21 cellular contexts compared by ENCODE assay signal in genomic region chr1:31839662-31840343, GRCh38. TPM values are rescaled to one million over a fixed set of nuclear protein-coding genes. Genes with fewer than 3 reads are reported as not detected.
DNase-seq lines count a peak whose midpoint lies in the region; FAIRE-seq and TF ChIP-seq lines count a peak whose summit lies in the region.
"Had no signal": no experiment of that assay in that cellular context is flagged by ENCODE, and none has a peak within 500 bp of the region (broad histone marks: within the 10 kb centered on the region; RNA-seq: fewer than 3 reads in every experiment).

No MANE protein-coding gene starts in this region.

- intact Hi-C loops in ascending aorta (cut with DNase I) = loop anchor here (5.0 kb wide), 1 partner anchor 77 kb away; no protein-coding TSS in a partner anchor

- H3K27me3 Mint-ChIP-seq in astrocyte (ENCODE audit: low read depth, unreplicated experiment) = peaks cover 14% of the 10 kb centered on the region
- H3K27me3 Mint-ChIP-seq in endodermal cell (ENCODE audit: insufficient read depth) = peaks cover 7% of the 10 kb centered on the region
- H3K27me3 Mint-ChIP-seq: CD8-positive, alpha-beta memory T cell had no signal

- H3K36me3 ChIP-seq in astrocyte (ENCODE audit: insufficient read depth, low read length) = no peaks in the 10 kb centered on the region
- no peaks in the 10 kb centered on the region for H3K36me3 ChIP-seq in endodermal cell (ENCODE audit: control insufficient read depth, insufficient read depth, low read length)
- H3K36me3 ChIP-seq in ascending aorta = no peaks in the 10 kb centered on the region

- H3K9ac ChIP-seq in astrocyte (ENCODE audit: low read length) (no peak overlapping the region), endodermal cell (ENCODE audit: extremely low read depth, low read length, poor library complexity, severe bottlenecking) (no peak overlapping the region)

- WGBS in endodermal cell (ENCODE audit: insufficient coverage in 1 of 2, insufficient read length in 1 of 2), 2 experiments = 92 to 100% methylated on average over 1 to 6 of the region's 6 CpGs

- H3K4me3 ChIP-seq in astrocyte (ENCODE audit: insufficient read depth, low read depth, low read length) (no peak overlapping the region), endodermal cell (ENCODE audit: low read length) (no peak overlapping the region), ascending aorta (no peak overlapping the region)

- H3K9me3 ChIP-seq in astrocyte (ENCODE audit: insufficient read depth, low read depth, low read length) (no peaks in the 10 kb centered on the region), endodermal cell (ENCODE audit: control insufficient read depth, low read length) (no peaks in the 10 kb centered on the region), ascending aorta (no peaks in the 10 kb centered on the region)

- peaks cover 4% of the 10 kb centered on the region for H3K4me1 Mint-ChIP-seq in astrocyte (ENCODE audit: low read depth, unreplicated experiment)
- H3K4me1 Mint-ChIP-seq in endodermal cell = no peaks in the 10 kb centered on the region

- H3K27ac Mint-ChIP-seq in astrocyte (ENCODE audit: unreplicated experiment) (no peak overlapping the region), endodermal cell (no peak overlapping the region)
- H3K27ac Mint-ChIP-seq: CD8-positive, alpha-beta memory T cell had no signal

- H3K4me1 ChIP-seq in astrocyte (ENCODE audit: insufficient read depth, low read length) = no peaks in the 10 kb centered on the region
- H3K4me1 ChIP-seq in endodermal cell (ENCODE audit: control insufficient read depth, insufficient read depth, low read length) = no peaks in the 10 kb centered on the region
- peaks cover 0 to 4% of the 10 kb centered on the region in 2 donors for H3K4me1 ChIP-seq in ascending aorta

- H3K9me3 Mint-ChIP-seq in astrocyte (ENCODE audit: unreplicated experiment) (no peaks in the 10 kb centered on the region), endodermal cell (no peaks in the 10 kb centered on the region)
- H3K9me3 Mint-ChIP-seq: CD8-positive, alpha-beta memory T cell had no signal

- no peak overlapping the region for H3K4me2 ChIP-seq in astrocyte (ENCODE audit: low read length)

- H4K20me1 ChIP-seq in astrocyte (ENCODE audit: insufficient read depth, low read length) = no peaks in the 10 kb centered on the region

- H3K79me2 ChIP-seq in astrocyte (ENCODE audit: insufficient read depth, low read length) = no peaks in the 10 kb centered on the region

- H3K4me3 Mint-ChIP-seq in astrocyte (ENCODE audit: unreplicated experiment) (no peak overlapping the region), endodermal cell (no peak overlapping the region)

- TF ChIP-seq CTCF in astrocyte (IDR thresholded peaks at IDR 0.05; ENCODE audit: insufficient read depth, low read depth, low read length) (no peak), endodermal cell (conservative IDR thresholded peaks at IDR 0.05) (no peak), ascending aorta (IDR thresholded peaks at IDR 0.05) (no peak)

- DNase-seq in astrocyte (ENCODE audit: low read depth) (peak; percentile 18), endodermal cell (peak; percentile 3), mesenteric fat pad (ENCODE audit: low spot score) (peak; percentile 22), superior temporal gyrus (ENCODE audit: extremely low spot score) (peak; percentile 73), ascending aorta (ENCODE audit: low spot score in 2 of 2) (no peak), NCI-H187 (lab: John Stamatoyannopoulos, UW) (no peak)
- DNase-seq in activated CD4-positive, alpha-beta T cell treated with anti-CD3 and anti-CD28 coated beads, Interleukin-2, amount 50 U/mL, for 4 hours = no peak
- DNase-seq: C1 segment of cervical spinal cord; CD8-positive, alpha-beta memory T cell; KBM-7; NCI-H1105 treated with DMSO at 0.1 percent for 48 hours; NCI-H1694; NCI-H2227 treated with DMSO at 0.1 percent for 48 hours; NCI-H510A treated with DMSO at 0.1 percent for 48 hours; NCI-H82; PC-3; SIG-M5 had no signal

- no peaks in the 10 kb centered on the region for H3K27me3 ChIP-seq in astrocyte (ENCODE audit: insufficient read depth, low read length)
- no peaks in the 10 kb centered on the region for H3K27me3 ChIP-seq in endodermal cell (ENCODE audit: control insufficient read depth, insufficient read depth, low read length, poor library complexity, severe bottlenecking)
- no peaks in the 10 kb centered on the region for H3K27me3 ChIP-seq in ascending aorta

- H3K27ac ChIP-seq in astrocyte (ENCODE audit: low read depth, low read length) (no peak overlapping the region), endodermal cell (ENCODE audit: low read depth, low read length) (no peak overlapping the region), ascending aorta (no peak overlapping the region)
- H3K27ac ChIP-seq: RWPE1 had no signal

- H3K36me3 Mint-ChIP-seq in astrocyte (ENCODE audit: low read depth, unreplicated experiment) (no peaks in the 10 kb centered on the region), endodermal cell (ENCODE audit: low read depth) (no peaks in the 10 kb centered on the region)
- H3K36me3 Mint-ChIP-seq: CD8-positive, alpha-beta memory T cell had no signal

- no peak for FAIRE-seq in astrocyte (lab: Jason Lieb, UNC)
- FAIRE-seq: D721Med, GM12892, H54 had no signal

- H2AFZ ChIP-seq in astrocyte (ENCODE audit: low read depth, low read length) = no peak overlapping the region

RNA-seq across cellular contexts. Expression of gene SPOCD1, which starts 24.0 kb away (rescaled TPM):
- 27.8 and 28.0 TPM in 2 replicates for total RNA-seq in astrocyte
- 1 to 10 TPM; 2.0 to 3.1 TPM for total RNA-seq in endodermal cell
- polyA plus RNA-seq in endodermal cell (2013, experiment 1 of 2) = 1.00 TPM
- polyA plus RNA-seq in endodermal cell (2013, experiment 2 of 2) = 1.4 TPM
- total RNA-seq in mesenteric fat pad = 9.5 TPM
- 30.7 TPM for total RNA-seq in ascending aorta
- polyA plus RNA-seq: CD8-positive, alpha-beta memory T cell had no signal

Comparison
In these comparisons a context has a peak if more than half of its experiments do, and no peak if none do; other contexts are left out.
1. DNase-seq: peak in astrocyte (single experiment), endodermal cell (single experiment), mesenteric fat pad (single experiment) and superior temporal gyrus (single experiment); none in ascending aorta (0 of 2), NCI-H187 (0 of 2) and activated CD4-positive, alpha-beta T cell treated with anti-CD3 and anti-CD28 coated beads, Interleukin-2, amount 50 U/mL, for 4 hours (0 of 2).